Comparison of ENCODE assay signal across 10 cellular contexts in the genomic region with DNA sequence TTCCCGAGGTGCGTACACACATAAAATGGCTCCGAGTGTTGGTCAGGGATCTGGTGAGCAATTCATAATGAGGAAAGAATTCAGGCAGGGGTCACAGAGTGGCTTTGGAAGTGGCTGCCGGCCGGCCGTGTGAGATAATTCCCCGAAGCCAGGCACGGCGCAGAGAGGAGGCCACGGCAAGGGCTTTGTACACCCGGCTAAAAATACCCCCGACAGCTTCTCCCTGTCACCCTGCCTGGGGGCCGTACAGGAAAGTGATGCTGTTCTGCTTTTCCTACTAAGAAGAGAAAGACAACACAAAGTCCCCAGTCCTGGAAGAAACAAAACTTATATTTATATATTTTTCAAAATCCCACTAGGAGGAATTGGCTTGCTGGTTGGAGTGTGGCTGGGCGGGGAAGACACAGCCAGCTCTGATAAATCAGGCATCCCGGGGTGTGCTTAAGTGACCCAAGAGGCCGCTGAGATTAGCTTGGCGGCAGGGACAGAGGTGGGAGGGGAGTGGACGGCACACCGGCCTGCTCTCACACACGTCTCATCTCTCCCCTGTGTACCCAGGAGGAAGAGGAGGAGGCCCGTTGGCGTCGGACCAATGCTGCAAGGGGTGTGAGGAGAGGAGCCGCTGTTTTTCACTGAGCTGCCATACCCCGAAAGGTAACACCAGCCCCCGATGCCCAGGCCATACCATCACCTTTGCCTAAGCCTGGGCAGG.
DNase-seq lines count a peak whose midpoint lies in the region; ATAC-seq and TF ChIP-seq lines count a peak whose summit lies in the region.
"Had no signal": no experiment of that assay in that cellular context is flagged by ENCODE, and none has a peak within 500 bp of the region (broad histone marks: within the 10 kb centered on the region; RNA-seq: fewer than 3 reads in every experiment).

No MANE protein-coding gene starts in this region.

- peaks cover 81% of the 10 kb centered on the region for H3K4me1 Mint-ChIP-seq in nephron

- H3K4me3 Mint-ChIP-seq in nephron: peak overlapping the region; percentile 7 to 59 (median 20)

- peak overlapping the region; percentile 26 to 72 (median 56) for H3K27ac ChIP-seq in Peyer's patch
- H3K27ac ChIP-seq: epithelial cell of prostate had no signal

- no peaks in the 10 kb centered on the region for H3K9me3 ChIP-seq in Peyer's patch

- TF ChIP-seq POLR2A in Peyer's patch (IDR thresholded peaks at IDR 0.05): no peak

- H3K27ac Mint-ChIP-seq in nephron: peak overlapping the region; percentile 77 to 94 (median 90)

- DNase-seq in AG08396 (ENCODE audit: low spot score) (peak; percentile 92), Peyer's patch (no peak), fibroblast of peridontal ligament (ENCODE audit: extremely low read depth) (peak; percentile 90), NCI-H1092 (lab: John Stamatoyannopoulos, UW) (no peak), ecto neural progenitor cell (ENCODE audit: low spot score) (no peak)
- DNase-seq: DMS 273 treated with DMSO at 0.1 percent for 48 hours had no signal

- no peak for ATAC-seq in GM18873 (IDR thresholded peaks at IDR 0.05; ENCODE audit: low FRiP score, unreplicated experiment)
- no peak for ATAC-seq in GM19397 (IDR thresholded peaks at IDR 0.05; ENCODE audit: unreplicated experiment)

- H3K36me3 Mint-ChIP-seq in nephron (ENCODE audit: low read depth): peaks cover 24% of the 10 kb centered on the region

- H3K4me3 ChIP-seq in Peyer's patch: no peak overlapping the region

- no peaks in the 10 kb centered on the region for H3K27me3 ChIP-seq in Peyer's patch

- H3K4me1 ChIP-seq in Peyer's patch: peaks cover 0 to 31% (median 15%) of the 10 kb centered on the region in 4 donors

- TF ChIP-seq CTCF in Peyer's patch (IDR thresholded peaks at IDR 0.05) (no peak), nephron (IDR thresholded peaks at IDR 0.05; ENCODE audit: unreplicated experiment in 3 of 3) (no peak)

- H3K27me3 Mint-ChIP-seq in nephron (ENCODE audit: low read depth): no peaks in the 10 kb centered on the region

- peaks cover 0 to 39% (median 0%) of the 10 kb centered on the region in 3 donors for H3K36me3 ChIP-seq in Peyer's patch

- no peaks in the 10 kb centered on the region for H3K9me3 Mint-ChIP-seq in nephron

Comparison
In these comparisons a context has a peak if more than half of its experiments do, and no peak if none do; other contexts are left out.
1. DNase-seq: peak in AG08396 (single experiment) and fibroblast of peridontal ligament (single experiment); none in Peyer's patch (0 of 3), NCI-H1092 (single experiment) and ecto neural progenitor cell (single experiment).